10 cellular contexts compared by ENCODE assay signal in genomic region chr17:19263621-19264010, GRCh38. TPM values are rescaled to one million over a fixed set of nuclear protein-coding genes. Genes with fewer than 3 reads are reported as not detected.
DNase-seq lines count a peak whose midpoint lies in the region; ATAC-seq and TF ChIP-seq lines count a peak whose summit lies in the region.
"Had no signal": no experiment of that assay in that cellular context is flagged by ENCODE, and none has a peak within 500 bp of the region (broad histone marks: within the 10 kb centered on the region; RNA-seq: fewer than 3 reads in every experiment).

No MANE protein-coding gene starts in this region.

- TF ChIP-seq CTCF in fibroblast of lung (conservative IDR thresholded peaks at IDR 0.05 in 1 of 2, IDR thresholded peaks at IDR 0.05 in 1 of 2; ENCODE audit: low read depth in 1 of 2, low read length in 2 of 2): no peak

- H3K27ac ChIP-seq in fibroblast of lung (ENCODE audit: insufficient read depth, low read length) (peak overlapping the region; percentile 82), urinary bladder (ENCODE audit: low read depth) (peak overlapping the region; percentile 43)

- H3K9ac ChIP-seq in fibroblast of lung (ENCODE audit: insufficient read depth, low read length): no peak overlapping the region

- peaks cover 6% of the 10 kb centered on the region for H4K20me1 ChIP-seq in fibroblast of lung (ENCODE audit: control insufficient read depth, extremely low read depth, insufficient read depth, low read length)

- H3K36me3 ChIP-seq in fibroblast of lung (ENCODE audit: control insufficient read depth, insufficient read depth, low read length): no peaks in the 10 kb centered on the region
- no peaks in the 10 kb centered on the region for H3K36me3 ChIP-seq in urinary bladder (ENCODE audit: insufficient read depth)

- ATAC-seq in SK-N-SH treated with all-trans-retinoic acid at 6 μM for 48 hours: peak; percentile 79

- H3K9me3 ChIP-seq in fibroblast of lung (ENCODE audit: control insufficient read depth, insufficient read depth, low read depth, low read length): no peaks in the 10 kb centered on the region

- no peak overlapping the region for H2AFZ ChIP-seq in fibroblast of lung (ENCODE audit: low read length)

- H3K27me3 ChIP-seq in fibroblast of lung (ENCODE audit: control insufficient read depth, insufficient read depth, low read length): no peaks in the 10 kb centered on the region

- DNase-seq in fibroblast of lung (ENCODE audit: low read depth in 2 of 2) (peak; percentile 59 to 70), myocyte (ENCODE audit: low read depth) (peak; percentile 41), activated T-cell treated with anti-CD3 and anti-CD28 coated beads for 4 hours (no peak), 8988T (no peak), NCI-H526 (lab: John Stamatoyannopoulos, UW) (no peak)
- DNase-seq: activated CD4-positive, alpha-beta T cell treated with anti-CD3 and anti-CD28 coated beads for 4 hours; GDM1; MV-4-11 had no signal

- peak overlapping the region; percentile 21 for H3K4me2 ChIP-seq in fibroblast of lung (ENCODE audit: extremely low read depth, insufficient read depth, low read length)

- H3K4me1 ChIP-seq in fibroblast of lung (ENCODE audit: control insufficient read depth, extremely low read depth, insufficient read depth, low read length) (peaks cover 21% of the 10 kb centered on the region), urinary bladder (ENCODE audit: insufficient read depth) (peaks cover 4% of the 10 kb centered on the region)

- H3K79me2 ChIP-seq in fibroblast of lung (ENCODE audit: control insufficient read depth, insufficient read depth, low read length): peaks cover 45% of the 10 kb centered on the region

- H3K4me3 ChIP-seq in fibroblast of lung (replicated peaks in 1 of 4; ENCODE audit: control extremely low read depth in 1 of 4, insufficient read depth in 1 of 4, low read depth in 3 of 4, low read length in 4 of 4): no peak overlapping the region
- no peak overlapping the region for H3K4me3 ChIP-seq in urinary bladder (ENCODE audit: low read depth, low read length)

- WGBS in urinary bladder: 22% methylated on average over 3 of the region's 3 CpGs

TF ChIP-seq in SK-N-SH treated with all-trans-retinoic acid at 6 μM for 48 hours, 23 proteins besides CTCF, POLR2A, EP300 and RAD21:
- TF ChIP-seq GLIS3 (CRISPR knock-in tag; IDR thresholded peaks at IDR 0.05): no peak
- TF ChIP-seq SNAI2 (CRISPR knock-in tag; IDR thresholded peaks at IDR 0.05): no peak
- no peak for TF ChIP-seq TSHZ2 (CRISPR knock-in tag; IDR thresholded peaks at IDR 0.05)
- no peak for TF ChIP-seq ARNTL (CRISPR knock-in tag; IDR thresholded peaks at IDR 0.05; ENCODE audit: borderline replicate concordance, low read depth)
- no peak for TF ChIP-seq CREB5 (CRISPR knock-in tag; IDR thresholded peaks at IDR 0.05; ENCODE audit: low read depth)

RNA-seq across cellular contexts. Expression of gene EPN2, which starts 26.4 kb away (rescaled TPM):
- total RNA-seq in fibroblast of lung (20.3 and 36.0 TPM in 2 replicates), myocyte (6.4 and 7.5 TPM in 2 replicates), urinary bladder (40.3 TPM)
- polyA plus RNA-seq in fibroblast of lung (23.8 and 27.0 TPM in 2 replicates), urinary bladder (46.2 TPM)
- polyA plus RNA-seq in fibroblast of lung (2012): 23.4 and 28.0 TPM in 2 replicates
- 26.4 and 37.9 TPM in 2 replicates for polyA minus RNA-seq in fibroblast of lung (ENCODE audit: low replicate concordance)
- 18.8 TPM for polyA plus RNA-seq in myocyte (2012)

Comparison
In these comparisons a context has a peak if more than half of its experiments do, and no peak if none do; other contexts are left out.
1. DNase-seq: peak in fibroblast of lung (2 of 2) and myocyte (single experiment); none in activated T-cell treated with anti-CD3 and anti-CD28 coated beads for 4 hours (single experiment), 8988T (single experiment) and NCI-H526 (0 of 2).